ENCODE assay signal across 8 cellular contexts in the genomic region with DNA sequence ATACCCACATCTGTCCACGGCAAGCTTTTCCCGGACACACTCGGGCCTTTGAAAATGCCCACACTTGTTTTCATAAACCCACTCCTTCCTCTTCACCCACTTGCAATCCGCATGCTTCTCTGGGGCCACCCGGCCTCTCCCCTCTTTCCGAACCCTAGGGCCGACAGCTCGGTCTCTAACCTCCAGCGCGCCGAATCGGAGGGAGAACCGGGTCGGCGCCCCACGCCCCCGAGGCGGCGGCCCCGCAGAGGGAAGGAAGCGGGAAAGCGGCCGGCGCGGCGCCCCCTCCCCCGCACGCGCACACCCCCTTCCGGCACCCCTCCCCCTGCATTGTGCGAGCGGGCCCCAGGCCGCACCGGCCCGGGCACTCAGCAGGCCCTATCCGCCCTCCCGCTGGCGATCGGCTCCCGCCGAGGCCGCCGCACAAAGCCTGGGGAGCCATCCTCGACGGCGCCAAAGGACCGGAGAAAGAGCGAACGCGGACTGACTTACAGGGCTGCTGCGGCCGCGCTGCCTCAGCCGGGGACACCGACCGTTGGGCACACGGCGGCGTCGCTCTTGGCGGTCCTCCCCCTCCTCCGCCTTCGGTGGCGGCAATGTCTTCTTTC. TPM values are rescaled to one million over a fixed set of nuclear protein-coding genes. Genes with fewer than 3 reads are reported as not detected.
DNase-seq lines count a peak whose midpoint lies in the region; FAIRE-seq and TF ChIP-seq lines count a peak whose summit lies in the region.

No MANE protein-coding gene starts in this region.

- H4K20me1 ChIP-seq in GM23248 (ENCODE audit: insufficient read depth), result peaks cover 34% of the 10 kb centered on the region
- H4K20me1 ChIP-seq in Karpas-422 (ENCODE audit: insufficient read depth, low read depth, low read length), result peaks cover 31% of the 10 kb centered on the region

- whole genome bisulfite sequencing in GM23248 (ENCODE audit: low coverage in 1 of 2, low lambda C conversion rate in 2 of 2, missing lambda C conversion rate in 2 of 2), 2 experiments, result 0 to 1% methylated on average over 30 to 55 of the region's 64 CpGs

- no peak for TF ChIP-seq CTCF in cardiac fibroblast (IDR thresholded peaks at IDR 0.05; ENCODE audit: low read depth, low read length)

- H3K9ac ChIP-seq in GM23248 (peak overlapping the region; percentile 87), Karpas-422 (ENCODE audit: low read length) (peak overlapping the region; percentile 95)

- TF ChIP-seq POLR2A in GM12892 (IDR thresholded peaks at IDR 0.05; ENCODE audit: low read depth, low read length), result no peak; the same call in 1 of the 2 replicates

- DNase-seq in GM12892 (ENCODE audit: insufficient read length) (peak; percentile 50), GM23248 (no peak), Karpas-422 (peak; percentile 84), UCSD-AML1 (lab: John Stamatoyannopoulos, UW; ENCODE audit: unreplicated experiment) (peak; percentile 78), cardiac fibroblast (ENCODE audit: low read depth in 2 of 2) (peak; percentile 23 to 27), islet precursor cell (no peak)
- peak; percentile 64 for DNase-seq in stimulated activated CD4-positive, alpha-beta T cell treated with anti-CD3 and anti-CD28 coated beads, Interleukin-1b, Interleukin-23, amount 100 ng/mL, for 48 hours

- H3K4me3 ChIP-seq in GM23248 (peak overlapping the region; percentile 88), Karpas-422 (ENCODE audit: low read length) (peak overlapping the region; percentile 83), cardiac fibroblast (replicated peaks in 1 of 2; ENCODE audit: low read depth in 2 of 2, low read length in 2 of 2) (peak overlapping the region; percentile 87 to 94)

- H3K79me2 ChIP-seq in GM23248 (ENCODE audit: insufficient read depth) (peaks cover 51% of the 10 kb centered on the region), Karpas-422 (ENCODE audit: low read length) (peaks cover 58% of the 10 kb centered on the region)

- H3K4me1 ChIP-seq in GM23248 (ENCODE audit: insufficient read depth) (peaks cover 28% of the 10 kb centered on the region), Karpas-422 (ENCODE audit: low read length) (peaks cover 66% of the 10 kb centered on the region)

- H3F3A ChIP-seq in GM23248 (ENCODE audit: insufficient read depth), result peaks cover 19% of the 10 kb centered on the region

- H3K4me2 ChIP-seq in GM23248 (ENCODE audit: unreplicated experiment) (peak overlapping the region; percentile 97), Karpas-422 (ENCODE audit: low read depth, low read length, poor library complexity, severe bottlenecking) (peak overlapping the region; percentile 99)

- FAIRE-seq in GM12892 (lab: Jason Lieb, UNC), result peak; percentile 70

- in situ Hi-C loops in GM23248 (cut with MboI), result no loop called here

- H3K27ac ChIP-seq in GM23248 (peak overlapping the region; percentile 57), Karpas-422 (ENCODE audit: low read length) (peak overlapping the region; percentile 87), layer of hippocampus (ENCODE audit: low read depth, low read length) (peak overlapping the region; percentile 84)

- H3K27me3 ChIP-seq in GM23248 (replicated peaks; ENCODE audit: insufficient read depth) (no peaks in the 10 kb centered on the region), Karpas-422 (ENCODE audit: low read length) (no peaks in the 10 kb centered on the region), layer of hippocampus (ENCODE audit: control insufficient read depth, insufficient read depth, low read length) (no peaks in the 10 kb centered on the region)

- H3K9me2 ChIP-seq in GM23248 (ENCODE audit: insufficient read depth), result no peaks in the 10 kb centered on the region
- H3K9me2 ChIP-seq in Karpas-422 (replicated peaks; ENCODE audit: insufficient read depth, low read length), result no peaks in the 10 kb centered on the region

- H3K9me3 ChIP-seq in GM23248 (ENCODE audit: low read depth), result no peaks in the 10 kb centered on the region
- no peaks in the 10 kb centered on the region for H3K9me3 ChIP-seq in Karpas-422 (ENCODE audit: low read length)

- H2AFZ ChIP-seq in GM23248, result peak overlapping the region; percentile 52; the same call in 1 of the 2 replicates
- no peak overlapping the region for H2AFZ ChIP-seq in Karpas-422 (ENCODE audit: low read length)

- H3K36me3 ChIP-seq in GM23248 (ENCODE audit: low read depth) (no peaks in the 10 kb centered on the region), Karpas-422 (ENCODE audit: insufficient read depth, low read length) (0 out of 2 replicates have a peak, but pooled peaks cover 18% of the 10 kb centered on the region)

RNA-seq across cellular contexts. Expression of a gene that starts 0.4 kb away (rescaled TPM):
- polyA plus RNA-seq in GM12892 (2012; ENCODE audit: missing spikeins), result 56.2 TPM
- 18.3 and 21.9 TPM in 2 replicates for total RNA-seq in GM23248 (2014; rRNA removed; shearing (Covaris generic))
- 12.0 and 13.6 TPM in 2 replicates for polyA plus RNA-seq in GM23248 (2016; fragmentation: Nextera tagmentation; extraction: Ambion mirVana)
- 60.1 and 80.3 TPM in 2 replicates for total RNA-seq in Karpas-422 (2014; rRNA removed; shearing (Covaris generic); ENCODE audit: low replicate concordance)

Comparison
In these comparisons a context has a peak if more than half of its experiments do, and no peak if none do; other contexts are left out.
1. DNase-seq: peak in GM12892 (single experiment), Karpas-422 (single experiment), UCSD-AML1 (single experiment), cardiac fibroblast (2 of 2) and stimulated activated CD4-positive, alpha-beta T cell treated with anti-CD3 and anti-CD28 coated beads, Interleukin-1b, Interleukin-23, amount 100 ng/mL, for 48 hours (single experiment); none in GM23248 (single experiment) and islet precursor cell (single experiment).
2. Peak in every context shown above with its lines, with median percentiles within 50 percentile points of each other: H3K27ac ChIP-seq and H3K4me3 ChIP-seq.